Comparison of ENCODE assay signal across 14 cellular contexts in the genomic region with DNA sequence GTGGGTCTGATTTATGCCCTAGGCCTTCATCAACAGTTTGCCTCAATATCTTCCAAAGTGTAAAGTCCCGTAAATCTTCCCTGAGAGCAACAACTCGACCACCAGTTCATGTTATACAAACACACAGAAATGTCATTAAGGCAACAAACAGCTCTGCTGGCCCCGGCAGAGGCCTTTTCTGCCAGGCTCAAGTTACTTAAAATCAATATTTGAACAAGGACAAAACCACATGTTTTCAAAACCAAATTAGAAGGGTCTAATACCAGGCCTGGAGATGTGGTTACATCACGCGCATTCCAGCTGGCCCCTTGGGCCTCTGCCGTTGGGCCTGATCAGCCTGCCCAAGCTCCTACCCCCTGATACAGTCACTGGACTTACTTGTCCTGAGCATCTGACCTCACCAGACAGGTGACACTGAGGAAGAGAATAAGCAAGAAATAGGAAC.
DNase-seq lines count a peak whose midpoint lies in the region; ATAC-seq, FAIRE-seq and TF ChIP-seq lines count a peak whose summit lies in the region.
"Had no signal": no experiment of that assay in that cellular context is flagged by ENCODE, and none has a peak within 500 bp of the region (broad histone marks: within the 10 kb centered on the region; RNA-seq: fewer than 3 reads in every experiment).

No MANE protein-coding gene starts in this region.

- H3K27me3 ChIP-seq in PC-9 (ENCODE audit: insufficient read depth, low read depth), result no peaks in the 10 kb centered on the region
- no peaks in the 10 kb centered on the region for H3K27me3 ChIP-seq in thyroid gland
- no peaks in the 10 kb centered on the region for H3K27me3 ChIP-seq in gastroesophageal sphincter

- H3K9me2 ChIP-seq in PC-9 (ENCODE audit: insufficient read depth), result no peaks in the 10 kb centered on the region

- peak in 1 of 2 donors; percentile 23 for TF ChIP-seq POLR2A in thyroid gland (IDR thresholded peaks at IDR 0.05)
- no peak for TF ChIP-seq POLR2A in gastroesophageal sphincter (IDR thresholded peaks at IDR 0.05)

- peaks cover 30% of the 10 kb centered on the region for H3K4me1 ChIP-seq in PC-9 (replicated peaks; ENCODE audit: insufficient read depth)
- peaks cover 19 to 30% of the 10 kb centered on the region in 2 donors for H3K4me1 ChIP-seq in thyroid gland
- no peaks in the 10 kb centered on the region for H3K4me1 ChIP-seq in gastroesophageal sphincter

- H3K36me3 ChIP-seq in PC-9 (ENCODE audit: low read depth), result no peaks in the 10 kb centered on the region
- no peaks in the 10 kb centered on the region for H3K36me3 ChIP-seq in thyroid gland
- H3K36me3 ChIP-seq in gastroesophageal sphincter, result no peaks in the 10 kb centered on the region

- POLR2A ChIA-PET in PC-9 (lab: Charles Lee; ENCODE audit: unreplicated experiment), result interaction anchor here (0.6 kb wide), 1 partner anchor 60 kb away, joined by 3 read pairs; no protein-coding TSS in a partner anchor

- 0 out of 2 replicates have a peak overlapping the region, but pooled peaks have one; percentile 15 for H3K4me2 ChIP-seq in PC-9

- H4K20me1 ChIP-seq in PC-9 (ENCODE audit: insufficient read depth), result no peaks in the 10 kb centered on the region

- H3K9me3 ChIP-seq in PC-9 (ENCODE audit: insufficient read depth, low read depth) (peaks cover 3% of the 10 kb centered on the region; the same call in 1 of the 2 replicates), thyroid gland (no peaks in the 10 kb centered on the region), gastroesophageal sphincter (no peaks in the 10 kb centered on the region)

- H3K4me3 ChIP-seq in PC-9 (no peak overlapping the region), thyroid gland (replicated peaks in 1 of 3) (no peak overlapping the region), gastroesophageal sphincter (no peak overlapping the region)

- no peak overlapping the region for H2AFZ ChIP-seq in PC-9

- no peak for ATAC-seq in gastroesophageal sphincter
- ATAC-seq: activated naive CD4-positive, alpha-beta T cell treated with anti-CD3 and anti-CD28 coated beads, Interleukin-2, amount 50 U/mL, for 72 hours; stimulated activated naive CD8-positive, alpha-beta T cell treated with anti-CD3 and anti-CD28 coated beads, Interleukin-15, Interleukin-2, amounts not matched to agents 100 U/mL and 50 U/mL, for 24 hours had no signal

- H3K27ac ChIP-seq in PC-9 (no peak overlapping the region), thyroid gland (peak overlapping the region; percentile 54 to 96 (median 73)), gastroesophageal sphincter (no peak overlapping the region)

- CTCF ChIA-PET in PC-9 (lab: Charles Lee), result no interaction called here

- DNase-seq in NCI-H1105 treated with DMSO at 0.1 percent for 48 hours (lab: John Stamatoyannopoulos, UW) (peak; percentile 68), PC-9 (peak in 1 of 2 experiments; percentile 58), thyroid gland (peak; percentile 64 to 74), SKM-1 treated with dmso at 0.1 percent for 144 hours (lab: John Stamatoyannopoulos, UW; ENCODE audit: unreplicated experiment) (no peak), Ammon's horn (ENCODE audit: low spot score) (no peak), NCI-H128 (lab: John Stamatoyannopoulos, UW; ENCODE audit: unreplicated experiment) (no peak)
- DNase-seq: activated CD4-positive, alpha-beta memory T cell treated with anti-CD3 and anti-CD28 coated beads for 36 hours; effector CD4-positive, alpha-beta T cell; naive B cell; stimulated activated naive CD8-positive, alpha-beta T cell treated with anti-CD3 and anti-CD28 coated beads, Interleukin-15, Interleukin-2, amounts not matched to agents 100 U/mL and 50 U/mL, for 24 hours had no signal

- intact Hi-C loops in PC-9 (cut with micrococcal nuclease; ENCODE audit: unreplicated experiment), result no loop called here
- intact Hi-C loops in thyroid gland (cut with DNase I), result no loop called here

- TF ChIP-seq EP300 in gastroesophageal sphincter (IDR thresholded peaks at IDR 0.05), result no peak

- TF ChIP-seq CTCF in PC-9 (conservative IDR thresholded peaks at IDR 0.05) (no peak), thyroid gland (IDR thresholded peaks at IDR 0.05) (no peak), gastroesophageal sphincter (IDR thresholded peaks at IDR 0.05) (no peak)

- H3K79me2 ChIP-seq in PC-9 (ENCODE audit: low read depth), result no peaks in the 10 kb centered on the region

- no peaks in the 10 kb centered on the region for H3F3A ChIP-seq in PC-9 (ENCODE audit: insufficient read depth, low read depth)

- WGBS in thyroid gland, 2 donors, result 29 to 47% methylated on average over 6 of the region's 6 CpGs
- WGBS in gastroesophageal sphincter (ENCODE audit: low coverage in 1 of 2), 2 donors, result 60 to 83% methylated on average over 2 to 3 of the region's 6 CpGs

- FAIRE-seq in islet of Langerhans (lab: Jason Lieb, UNC), result peak; percentile 55
- FAIRE-seq: GM12891 had no signal

- BruUV-seq in PC-9 (replicated peaks; lab: Mats Ljungman, UMichigan), result no TSS peak

Comparison
In these comparisons a context has a peak if more than half of its experiments do, and no peak if none do; other contexts are left out.
1. DNase-seq: peak in NCI-H1105 treated with DMSO at 0.1 percent for 48 hours (single experiment) and thyroid gland (2 of 2); none in SKM-1 treated with dmso at 0.1 percent for 144 hours (single experiment), Ammon's horn (single experiment) and NCI-H128 (single experiment).
2. H3K27ac ChIP-seq: peak in thyroid gland (3 of 3); none in PC-9 (single experiment) and gastroesophageal sphincter (0 of 4).